Comparison of ENCODE assay signal across 8 cellular contexts in genomic region chr11:10413268-10413667, GRCh38. TPM values are rescaled to one million over a fixed set of nuclear protein-coding genes. Genes with fewer than 3 reads are reported as not detected.
A peak's percentile ranks its signal among the peaks of the same experiment; 100 is the strongest.
DNase-seq lines count a peak whose midpoint lies in the region; ATAC-seq, FAIRE-seq and TF ChIP-seq lines count a peak whose summit lies in the region.

No MANE protein-coding gene starts in this region.

- TF ChIP-seq POLR2A in GM12878 (IDR thresholded peaks at IDR 0.05; ENCODE audit: low read depth, low read length), result no peak

- RAD21 ChIA-PET in GM12878 (lab: Charles Lee; ENCODE audit: unreplicated experiment), result interaction anchor here (0.7 to 3.2 kb wide), 30 partner anchors 10 to 324 kb away, joined by 3 to 63 read pairs (median 5); partner anchors contain the start of genes AMPD3 and RNF141

- DNase-seq in GF-D8 (lab: John Stamatoyannopoulos, UW) (peak; percentile 24), RWPE2 (ENCODE audit: low spot score) (no peak), GM12878 (ENCODE audit: low read depth, low spot score) (no peak), myocyte (ENCODE audit: low read depth) (peak; percentile 60), retina (no peak), NCI-H1930 (lab: John Stamatoyannopoulos, UW) (no peak)

- TF ChIP-seq EP300 in GM12878 (IDR thresholded peaks at IDR 0.05; ENCODE audit: borderline replicate concordance in 1 of 2, control insufficient read depth in 1 of 2, low read depth in 2 of 2, low read length in 2 of 2), result no peak

- H3K36me3 ChIP-seq in RWPE2 (ENCODE audit: low read depth) (no peaks in the 10 kb centered on the region), GM12878 (ENCODE audit: control insufficient read depth in 2 of 2, insufficient read depth in 2 of 2, low read length in 1 of 2) (no peaks in the 10 kb centered on the region)

- H3K27me3 ChIP-seq in RWPE2 (ENCODE audit: insufficient read depth, poor library complexity, severe bottlenecking), result no peaks in the 10 kb centered on the region
- no peaks in the 10 kb centered on the region; a peak in 1 of 4 replicates for H3K27me3 ChIP-seq in GM12878 (replicated peaks in 1 of 2; ENCODE audit: control insufficient read depth in 2 of 2, insufficient read depth in 2 of 2, low read length in 1 of 2)

- H3K4me3 ChIP-seq in RWPE2 (ENCODE audit: severe bottlenecking) (no peak overlapping the region), GM12878 (no peak overlapping the region)

- H3K27ac ChIP-seq in RWPE2 (ENCODE audit: poor library complexity, severe bottlenecking) (no peak overlapping the region), GM12878 (ENCODE audit: control insufficient read depth, insufficient read depth) (no peak overlapping the region)

- no peaks in the 10 kb centered on the region; the same call in 1 of the 2 replicates for H4K20me1 ChIP-seq in GM12878 (ENCODE audit: control insufficient read depth, insufficient read depth)

- POLR2A ChIA-PET in GM12878 (lab: Charles Lee), result interaction anchor here (1.4 kb wide), 1 partner anchor 15 kb away, joined by 3 read pairs; no protein-coding TSS in a partner anchor

- no peaks in the 10 kb centered on the region for H3K4me1 ChIP-seq in RWPE2 (ENCODE audit: insufficient read depth, poor library complexity, severe bottlenecking)
- H3K4me1 ChIP-seq in GM12878 (ENCODE audit: control insufficient read depth, insufficient read depth, low read length), result peaks cover 7% of the 10 kb centered on the region; the same call in 1 of the 2 replicates

- H3K9me3 ChIP-seq in RWPE2 (ENCODE audit: severe bottlenecking) (no peaks in the 10 kb centered on the region), GM12878 (replicated peaks; ENCODE audit: control insufficient read depth, insufficient read depth, low read length) (no peaks in the 10 kb centered on the region)

- TF ChIP-seq RAD21 in GM12878 (IDR thresholded peaks at IDR 0.05; ENCODE audit: insufficient read depth, low read depth, low read length), result peak; percentile 89

- H3K9ac ChIP-seq in GM12878 (ENCODE audit: control insufficient read depth, insufficient read depth, low read length), result no peak overlapping the region

- intact Hi-C loops in GM12878 (cut with micrococcal nuclease; ENCODE audit: unreplicated experiment), result loop anchor here (1.0 to 2.0 kb wide), 3 partner anchors 128 to 322 kb away; partner anchors contain the start of gene RNF141

- no peak for FAIRE-seq in GM12878 (lab: Jason Lieb, UNC)

- no peak overlapping the region for H2AFZ ChIP-seq in GM12878 (ENCODE audit: control insufficient read depth, low read depth, low read length)

- no peaks in the 10 kb centered on the region for H3K79me2 ChIP-seq in GM12878 (ENCODE audit: control insufficient read depth, insufficient read depth, low read length)

- SMC1A ChIA-PET in GM12878 (lab: Charles Lee; ENCODE audit: uncharacterized antibody, unreplicated experiment), result interaction anchor here (0.6 to 4.6 kb wide), 37 partner anchors 9 to 324 kb away, joined by 3 to 70 read pairs (median 5); partner anchors contain the start of genes AMPD3 and RNF141

- H3K4me2 ChIP-seq in GM12878 (ENCODE audit: control insufficient read depth, insufficient read depth), result no peak overlapping the region

- in situ Hi-C loops in GM12878 (cut with MboI), result no loop called here

- ATAC-seq in HG02798 (IDR thresholded peaks at IDR 0.05; ENCODE audit: poor library complexity, unreplicated experiment) (peak; percentile 66), RWPE2 (ENCODE audit: low read depth) (peak; percentile 73), GM12878 (peak; percentile 94), HG02973 (IDR thresholded peaks at IDR 0.05; ENCODE audit: unreplicated experiment) (no peak)

- no TSS peak for BruUV-seq in GM12878 (replicated peaks; lab: Mats Ljungman, UMichigan)

- CTCF ChIA-PET in GM12878 (lab: Yijun Ruan, JAX), result interaction anchor here (0.6 to 5.9 kb wide), 49 partner anchors 8 to 329 kb away, joined by 3 to 120 read pairs (median 4); partner anchors contain the start of genes AMPD3 and RNF141

- TF ChIP-seq CTCF in RWPE2 (IDR thresholded peaks at IDR 0.05; ENCODE audit: poor library complexity, severe bottlenecking) (peak; percentile 56), GM12878 (IDR thresholded peaks at IDR 0.05 in 2 of 3, conservative IDR thresholded peaks at IDR 0.05 in 1 of 3; ENCODE audit: control insufficient read depth in 2 of 3, extremely low read depth in 1 of 3, insufficient read depth in 1 of 3, low read depth in 3 of 3, low read length in 3 of 3) (peak; percentile 44 to 50 (median 49); a peak in 4 of 6 replicates)

- WGBS in GM12878 (ENCODE audit: insufficient coverage, insufficient replicate concordance, low lambda C conversion rate, missing lambda C conversion rate), result 18% methylated on average over 6 of the region's 6 CpGs

TF ChIP-seq in GM12878, 131 proteins besides CTCF, POLR2A, EP300 and RAD21:
- no peak for TF ChIP-seq SKIL (IDR thresholded peaks at IDR 0.05; ENCODE audit: low read depth, poor library complexity, severe bottlenecking)
- 0 out of 2 replicates have a peak, but pooled peaks have one; percentile 41 for TF ChIP-seq YY1 (IDR thresholded peaks at IDR 0.05; ENCODE audit: low read depth, low read length)
- TF ChIP-seq SMC3 (IDR thresholded peaks at IDR 0.05; ENCODE audit: borderline replicate concordance, low read length), result peak; percentile 60; the same call in 1 of the 2 replicates
- TF ChIP-seq DPF2 (IDR thresholded peaks at IDR 0.05), result no peak

RNA-seq across cellular contexts. Expression of gene AMPD3, which starts 41.8 kb away (rescaled TPM):
- 55.0 and 61.5 TPM in 2 replicates for total RNA-seq in GM12878 (2013; cell fraction: nucleolus; rRNA removed)
- total RNA-seq in GM12878 (2014; rRNA removed) (19.6 and 20.4 TPM in 2 replicates), GM12878 (2014; rRNA removed; fragmentation: Illumina TruSeq; extraction: Trizol) (11.3 TPM in 2 replicates), GM12878 (2021) (24.3 and 28.6 TPM in 2 replicates), myocyte (4.4 and 10.3 TPM in 2 replicates)
- 7.3 TPM for polyA plus RNA-seq in GM12878 (2011; ENCODE audit: low read depth)
- polyA plus RNA-seq in GM12878 (2011; rRNA removed) (24.3 and 27.0 TPM in 2 replicates), GM12878 (2014; fragmentation: Illumina TruSeq; extraction: Trizol) (18.2 and 21.9 TPM in 2 replicates), GM12878 (2014; fragmentation: Nextera tagmentation; extraction: Ambion mirVana) (1 to 10 TPM; 5.6 to 7.8 TPM), GM12878 (2014; rRNA removed) (20.0 and 21.7 TPM in 2 replicates), GM12878 (2016; fragmentation: Nextera tagmentation; extraction: Ambion mirVana) (1 to 10 TPM; 6.6 to 7.2 TPM)
- 24.5 and 25.8 TPM in 2 replicates for polyA plus RNA-seq in GM12878 (2011; cell fraction: cytosol; rRNA removed)
- polyA plus RNA-seq in GM12878 (2011; cell fraction: nucleus; rRNA removed), result 52.4 and 66.3 TPM in 2 replicates
- 11.9 and 13.6 TPM in 2 replicates for polyA plus RNA-seq in GM12878 (2012)
- 26.6 and 34.5 TPM in 2 replicates for polyA minus RNA-seq in GM12878 (2011; rRNA and poly(A)+ RNA removed)
- 9.4 and 11.4 TPM in 2 replicates for polyA minus RNA-seq in GM12878 (2011; cell fraction: cytosol; rRNA and poly(A)+ RNA removed)
- 30.8 and 38.7 TPM in 2 replicates for polyA minus RNA-seq in GM12878 (2011; cell fraction: nucleus; rRNA and poly(A)+ RNA removed)
- 2.6 TPM for polyA plus RNA-seq in myocyte (2012)

Comparison
In these comparisons a context has a peak if more than half of its experiments do, and no peak if none do; other contexts are left out.
1. DNase-seq: peak in GF-D8 (single experiment) and myocyte (single experiment); none in RWPE2 (single experiment), GM12878 (single experiment), retina (single experiment) and NCI-H1930 (0 of 2).